Comparison of ENCODE assay signal across 21 cellular contexts in the genomic region with DNA sequence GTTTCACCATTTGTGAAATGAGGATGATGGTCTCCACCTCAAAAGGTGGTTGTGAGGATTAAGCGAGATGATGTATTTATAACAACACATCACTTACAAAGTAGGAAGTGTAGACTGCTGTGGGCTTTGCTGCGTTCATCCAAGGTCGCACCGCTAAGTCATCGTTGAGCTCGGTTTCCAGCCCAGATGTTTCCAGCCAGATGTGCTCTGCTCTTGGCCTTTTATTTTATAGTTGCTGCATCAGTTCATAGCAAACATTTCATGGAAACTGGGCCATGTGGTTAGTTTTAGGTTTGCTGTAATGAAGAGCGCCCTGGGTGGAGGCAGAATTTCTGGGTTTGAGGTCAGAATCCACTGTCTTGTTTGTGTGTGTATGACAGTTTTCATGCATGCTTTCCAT.
DNase-seq lines count a peak whose midpoint lies in the region; ATAC-seq and TF ChIP-seq lines count a peak whose summit lies in the region.
"Had no signal": no experiment of that assay in that cellular context is flagged by ENCODE, and none has a peak within 500 bp of the region (broad histone marks: within the 10 kb centered on the region; RNA-seq: fewer than 3 reads in every experiment).

No MANE protein-coding gene starts in this region.

- no peaks in the 10 kb centered on the region for H3K9me3 ChIP-seq in lower lobe of right lung
- H3K9me3 ChIP-seq in suprapubic skin: no peaks in the 10 kb centered on the region
- no peaks in the 10 kb centered on the region for H3K9me3 ChIP-seq in ascending aorta

- DNase-seq in HFF-Myc (ENCODE audit: extremely low read depth, low read depth) (peak; percentile 85), brain microvascular endothelial cell (no peak), lower lobe of right lung (no peak), suprapubic skin (ENCODE audit: low spot score in 2 of 2) (no peak), ascending aorta (ENCODE audit: low spot score in 2 of 2) (no peak), left colon (no peak)
- DNase-seq in stimulated activated CD4-positive, alpha-beta T cell treated with anti-CD3 and anti-CD28 coated beads, Interleukin-4, amount 100 ng/mL, for 1 hour: no peak
- no peak for DNase-seq in activated T-helper 2 cell treated with anti-CD3 and anti-CD28 coated beads, Interferon-gamma antibody, Interleukin-2, Interleukin-4, amounts not matched to agents 10 μg/mL and 5 μg/mL and 100 μg/mL, durations not matched to agents 14 hours and 24 hours and 36 hours (ENCODE audit: low spot score)
- DNase-seq: activated naive CD8-positive, alpha-beta T cell treated with anti-CD3 and anti-CD28 coated beads, Interleukin-2, amount 50 U/mL, for 24 hours; AML-193; DMS 273 treated with DMSO at 0.1 percent for 48 hours; GF-D8; natural killer cell; NCI-H1930; NCI-H446; SHP77; stimulated activated CD4-positive, alpha-beta T cell treated with anti-CD3 and anti-CD28 coated beads, Interleukin-15, amount 100 ng/mL, for 24 hours had no signal

- ATAC-seq in lower lobe of right lung: no peak
- no peak for ATAC-seq in left colon
- ATAC-seq: activated CD4-positive, CD25-positive, alpha-beta regulatory T cell treated with anti-CD3 and anti-CD28 coated beads, Interleukin-2, amount 50 U/mL, for 24 hours; activated naive CD8-positive, alpha-beta T cell treated with anti-CD3 and anti-CD28 coated beads, Interleukin-2, amount 50 U/mL, for 24 hours; activated T-helper 17 cell treated with anti-CD3 and anti-CD28 coated beads, Interleukin-2, amount 50 U/mL, for 72 hours; natural killer cell had no signal

- H3K4me1 ChIP-seq in lower lobe of right lung: peaks cover 25% of the 10 kb centered on the region
- H3K4me1 ChIP-seq in suprapubic skin: peaks cover 16% of the 10 kb centered on the region
- peaks cover 0 to 3% of the 10 kb centered on the region in 2 donors for H3K4me1 ChIP-seq in ascending aorta

- peak overlapping the region; percentile 14; the same call in 1 of the 2 replicates for H3K4me3 ChIP-seq in HFF-Myc (replicated peaks; ENCODE audit: low read depth, low read length)
- no peak overlapping the region for H3K4me3 ChIP-seq in brain microvascular endothelial cell (ENCODE audit: low read depth, low read length)
- no peak overlapping the region for H3K4me3 ChIP-seq in lower lobe of right lung
- no peak overlapping the region for H3K4me3 ChIP-seq in suprapubic skin
- no peak overlapping the region for H3K4me3 ChIP-seq in ascending aorta
- H3K4me3 ChIP-seq: lung had no signal

- peaks cover 7% of the 10 kb centered on the region for H3K27me3 Mint-ChIP-seq in activated T-helper 2 cell treated with anti-CD3 and anti-CD28 coated beads, Interferon-gamma antibody, Interleukin-2, Interleukin-4, amounts not matched to agents 10 μg/mL and 5 μg/mL and 100 μg/mL, durations not matched to agents 14 hours and 24 hours and 36 hours (ENCODE audit: low read depth)
- H3K27me3 Mint-ChIP-seq: activated naive CD8-positive, alpha-beta T cell treated with anti-CD3 and anti-CD28 coated beads, Interleukin-2, amount 50 U/mL, for 24 hours had no signal

- no peaks in the 10 kb centered on the region for H3K4me1 Mint-ChIP-seq in activated T-helper 2 cell treated with anti-CD3 and anti-CD28 coated beads, Interferon-gamma antibody, Interleukin-2, Interleukin-4, amounts not matched to agents 10 μg/mL and 5 μg/mL and 100 μg/mL, durations not matched to agents 14 hours and 24 hours and 36 hours (ENCODE audit: low read depth)
- H3K4me1 Mint-ChIP-seq: activated naive CD8-positive, alpha-beta T cell treated with anti-CD3 and anti-CD28 coated beads, Interleukin-2, amount 50 U/mL, for 24 hours; activated T-helper 17 cell treated with anti-CD3 and anti-CD28 coated beads, Interleukin-2, amount 50 U/mL, for 72 hours; central memory CD8-positive, alpha-beta T cell; natural killer cell had no signal

- no peak overlapping the region for H3K27ac Mint-ChIP-seq in activated T-helper 2 cell treated with anti-CD3 and anti-CD28 coated beads, Interferon-gamma antibody, Interleukin-2, Interleukin-4, amounts not matched to agents 10 μg/mL and 5 μg/mL and 100 μg/mL, durations not matched to agents 14 hours and 24 hours and 36 hours
- H3K27ac Mint-ChIP-seq: activated naive CD8-positive, alpha-beta T cell treated with anti-CD3 and anti-CD28 coated beads, Interleukin-2, amount 50 U/mL, for 24 hours; activated T-helper 17 cell treated with anti-CD3 and anti-CD28 coated beads, Interleukin-2, amount 50 U/mL, for 72 hours; natural killer cell had no signal

- H3K9me3 Mint-ChIP-seq in activated T-helper 2 cell treated with anti-CD3 and anti-CD28 coated beads, Interferon-gamma antibody, Interleukin-2, Interleukin-4, amounts not matched to agents 10 μg/mL and 5 μg/mL and 100 μg/mL, durations not matched to agents 14 hours and 24 hours and 36 hours: no peaks in the 10 kb centered on the region
- H3K9me3 Mint-ChIP-seq: activated naive CD8-positive, alpha-beta T cell treated with anti-CD3 and anti-CD28 coated beads, Interleukin-2, amount 50 U/mL, for 24 hours; activated T-helper 17 cell treated with anti-CD3 and anti-CD28 coated beads, Interleukin-2, amount 50 U/mL, for 72 hours; central memory CD8-positive, alpha-beta T cell; natural killer cell had no signal

- H3K27ac ChIP-seq in brain microvascular endothelial cell (peak overlapping the region; percentile 67), lower lobe of right lung (peak overlapping the region; percentile 70), suprapubic skin (peak overlapping the region; percentile 74), ascending aorta (no peak overlapping the region)

- H3K27me3 ChIP-seq in brain microvascular endothelial cell (replicated peaks): no peaks in the 10 kb centered on the region
- no peaks in the 10 kb centered on the region for H3K27me3 ChIP-seq in lower lobe of right lung (ENCODE audit: low read depth)
- no peaks in the 10 kb centered on the region for H3K27me3 ChIP-seq in suprapubic skin
- H3K27me3 ChIP-seq in ascending aorta: no peaks in the 10 kb centered on the region

- intact Hi-C loops in lower lobe of right lung (cut with DNase I): no loop called here
- intact Hi-C loops in ascending aorta (cut with DNase I): no loop called here
- intact Hi-C loops in left colon (cut with DNase I, micrococcal nuclease): no loop called here
- intact Hi-C loops in activated T-helper 2 cell treated with anti-CD3 and anti-CD28 coated beads, Interferon-gamma antibody, Interleukin-2, Interleukin-4, amounts not matched to agents 10 μg/mL and 5 μg/mL and 100 μg/mL, durations not matched to agents 14 hours and 24 hours and 36 hours (cut with micrococcal nuclease): no loop called here

- H3K4me3 Mint-ChIP-seq in activated T-helper 2 cell treated with anti-CD3 and anti-CD28 coated beads, Interferon-gamma antibody, Interleukin-2, Interleukin-4, amounts not matched to agents 10 μg/mL and 5 μg/mL and 100 μg/mL, durations not matched to agents 14 hours and 24 hours and 36 hours (ENCODE audit: low read depth): no peak overlapping the region
- H3K4me3 Mint-ChIP-seq: activated naive CD8-positive, alpha-beta T cell treated with anti-CD3 and anti-CD28 coated beads, Interleukin-2, amount 50 U/mL, for 24 hours; activated T-helper 17 cell treated with anti-CD3 and anti-CD28 coated beads, Interleukin-2, amount 50 U/mL, for 72 hours; central memory CD8-positive, alpha-beta T cell; natural killer cell had no signal

- TF ChIP-seq CTCF in HFF-Myc (IDR thresholded peaks at IDR 0.05; ENCODE audit: low read depth, low read length, missing control alignments) (no peak), brain microvascular endothelial cell (IDR thresholded peaks at IDR 0.05; ENCODE audit: low read depth, low read length, missing control alignments) (no peak), lower lobe of right lung (IDR thresholded peaks at IDR 0.05) (no peak), suprapubic skin (IDR thresholded peaks at IDR 0.05) (no peak), ascending aorta (IDR thresholded peaks at IDR 0.05) (no peak)

- no peaks in the 10 kb centered on the region for H3K36me3 Mint-ChIP-seq in activated T-helper 2 cell treated with anti-CD3 and anti-CD28 coated beads, Interferon-gamma antibody, Interleukin-2, Interleukin-4, amounts not matched to agents 10 μg/mL and 5 μg/mL and 100 μg/mL, durations not matched to agents 14 hours and 24 hours and 36 hours (ENCODE audit: low read depth)
- H3K36me3 Mint-ChIP-seq: natural killer cell had no signal

- H3K36me3 ChIP-seq in brain microvascular endothelial cell (replicated peaks) (no peaks in the 10 kb centered on the region), lower lobe of right lung (no peaks in the 10 kb centered on the region), suprapubic skin (no peaks in the 10 kb centered on the region), ascending aorta (no peaks in the 10 kb centered on the region)

- TF ChIP-seq EP300 in suprapubic skin (IDR thresholded peaks at IDR 0.05): no peak

- WGBS in suprapubic skin: 59% methylated on average over 6 of the region's 7 CpGs

- in situ Hi-C loops in brain microvascular endothelial cell (cut with HindIII; ENCODE audit: low pct_ligation_motif_present, low sequenced_read_pairs): no loop called here

- no peak for TF ChIP-seq POLR2A in suprapubic skin (IDR thresholded peaks at IDR 0.05)

Comparison
In these comparisons a context has a peak if more than half of its experiments do, and no peak if none do; other contexts are left out.
1. H3K27ac ChIP-seq: peak in brain microvascular endothelial cell (single experiment), lower lobe of right lung (single experiment) and suprapubic skin (single experiment); none in ascending aorta (0 of 2).